24 cellular contexts compared by ENCODE assay signal in the genomic region with DNA sequence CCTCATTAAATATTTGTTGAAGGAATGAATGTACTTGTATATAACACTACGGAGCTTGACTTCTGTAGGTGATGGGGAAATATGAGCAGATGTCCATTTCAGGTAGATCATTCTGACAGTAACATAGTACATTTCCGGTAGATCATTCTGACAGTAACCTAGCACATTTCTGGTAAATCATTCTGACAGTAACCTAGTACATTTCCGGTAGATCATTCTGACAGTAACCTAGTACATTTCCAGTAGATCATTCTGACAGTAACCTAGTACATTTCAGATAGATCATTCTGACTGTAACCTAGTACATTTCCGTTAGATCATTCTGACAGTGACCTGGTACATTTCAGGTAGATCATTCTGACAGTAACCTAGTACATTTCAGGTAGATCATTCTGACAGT. TPM values are rescaled to one million over a fixed set of nuclear protein-coding genes. Genes with fewer than 3 reads are reported as not detected.
DNase-seq lines count a peak whose midpoint lies in the region; ATAC-seq and TF ChIP-seq lines count a peak whose summit lies in the region.
"Had no signal": no experiment of that assay in that cellular context is flagged by ENCODE, and none has a peak within 500 bp of the region (broad histone marks: within the 10 kb centered on the region; RNA-seq: fewer than 3 reads in every experiment).

No MANE protein-coding gene starts in this region.

- POLR2A ChIA-PET in T-cell (lab: Charles Lee), result no interaction called here

- no peak for ATAC-seq in T-cell (replicated peaks in 1 of 4)
- ATAC-seq in HG02642 (IDR thresholded peaks at IDR 0.05; ENCODE audit: poor library complexity, unreplicated experiment), result no peak
- ATAC-seq: A549, GM23338, upper lobe of right lung had no signal

- H3K79me2 ChIP-seq in neural cell (replicated peaks; ENCODE audit: insufficient read depth, low read length), result no peaks in the 10 kb centered on the region

- H4K20me1 ChIP-seq in neural cell (ENCODE audit: insufficient read depth), result no peaks in the 10 kb centered on the region

- H3K4me1 Mint-ChIP-seq in activated T-cell treated with anti-CD3 and anti-CD28 coated beads, Interleukin-2, amount 50 U/mL, for 24 hours (ENCODE audit: low read depth), result peaks cover 62% of the 10 kb centered on the region
- H3K4me1 Mint-ChIP-seq in T-cell, result peaks cover 55 to 66% (median 66%) of the 10 kb centered on the region in 3 donors

- TF ChIP-seq RAD21 in neural cell (conservative IDR thresholded peaks at IDR 0.05), result no peak

- no peak overlapping the region for H3K4me2 ChIP-seq in neural cell (ENCODE audit: low read length)
- H3K4me2 ChIP-seq: A549, GM23338 had no signal

- H3K27me3 ChIP-seq in ascending aorta (no peaks in the 10 kb centered on the region), neural cell (ENCODE audit: insufficient read depth, low read depth, low read length) (no peaks in the 10 kb centered on the region)
- H3K27me3 ChIP-seq: brain microvascular endothelial cell, MG63, right atrium auricular region, stomach, upper lobe of right lung had no signal

- no peak overlapping the region for H3K4me3 ChIP-seq in ascending aorta
- no peak overlapping the region for H3K4me3 ChIP-seq in neural cell (ENCODE audit: low read length)
- H3K4me3 ChIP-seq: A549, GM23338, MG63, right atrium auricular region, stomach, upper lobe of right lung had no signal

- H3K36me3 Mint-ChIP-seq in activated T-cell treated with anti-CD3 and anti-CD28 coated beads, Interleukin-2, amount 50 U/mL, for 24 hours (ENCODE audit: low read depth), result peaks cover 65% of the 10 kb centered on the region
- H3K36me3 Mint-ChIP-seq in T-cell, result peaks cover 38% of the 10 kb centered on the region

- H3K9ac ChIP-seq in neural cell (ENCODE audit: low read length), result no peak overlapping the region

- DNase-seq in activated T-cell treated with anti-CD3 and anti-CD28 coated beads, Interleukin-2, amount 50 U/mL, for 24 hours, result no peak
- DNase-seq in activated T-cell treated with anti-CD3 and anti-CD28 coated beads, Interleukin-2, amount 50 U/mL, for 48 hours, result no peak
- DNase-seq in T-cell (no peak), ascending aorta (ENCODE audit: low spot score in 2 of 2) (no peak), SKM-1 (lab: John Stamatoyannopoulos, UW; ENCODE audit: unreplicated experiment) (no peak)
- DNase-seq in stimulated activated CD4-positive, alpha-beta T cell treated with anti-CD3 and anti-CD28 coated beads, Interleukin-12 subunit alpha, Interleukin-12 subunit beta, amount 100 ng/mL, for 4 hours, result no peak
- DNase-seq: activated CD4-positive, alpha-beta T cell treated with anti-CD3 and anti-CD28 coated beads, Interleukin-2, amount 50 U/mL, for 48 hours; activated gamma-delta T cell treated with Interleukin-2 at 50 U/mL for 16 hours; brain microvascular endothelial cell; C1 segment of cervical spinal cord; DND-41; foreskin melanocyte; MG63; NCI-H1694 treated with DMSO at 0.1 percent for 48 hours; NCI-H82; nucleus accumbens; stomach; upper lobe of right lung had no signal

- peak overlapping the region; percentile 89 for H3K4me3 Mint-ChIP-seq in activated T-cell treated with anti-CD3 and anti-CD28 coated beads, Interleukin-2, amount 50 U/mL, for 24 hours
- peak overlapping the region in 1 of 3 donors; percentile 95 for H3K4me3 Mint-ChIP-seq in T-cell
- H3K4me3 Mint-ChIP-seq: dendritic cell treated with granulocyte-macrophage colony-stimulating factor and Interleukin-4, amounts not matched to agents 40 ng/mL and 50 ng/mL, for 4 days; GM23338 had no signal

- no peaks in the 10 kb centered on the region for H3K9me3 ChIP-seq in ascending aorta
- no peaks in the 10 kb centered on the region for H3K9me3 ChIP-seq in neural cell (ENCODE audit: low read length)
- H3K9me3 ChIP-seq: A549, MG63, right atrium auricular region, stomach, upper lobe of right lung had no signal

- peaks cover 0 to 3% of the 10 kb centered on the region in 2 donors for H3K4me1 ChIP-seq in ascending aorta

- H3K27ac Mint-ChIP-seq in activated T-cell treated with anti-CD3 and anti-CD28 coated beads, Interleukin-2, amount 50 U/mL, for 24 hours, result peak overlapping the region; percentile 99
- H3K27ac Mint-ChIP-seq in T-cell, result peak overlapping the region; percentile 96 to 97
- H3K27ac Mint-ChIP-seq: GM23338 had no signal

- no peaks in the 10 kb centered on the region for H3K36me3 ChIP-seq in ascending aorta
- H3K36me3 ChIP-seq in neural cell (ENCODE audit: insufficient read depth, low read length), result no peaks in the 10 kb centered on the region
- H3K36me3 ChIP-seq: brain microvascular endothelial cell, MG63, right atrium auricular region, upper lobe of right lung had no signal

- H3K9me3 Mint-ChIP-seq in activated T-cell treated with anti-CD3 and anti-CD28 coated beads, Interleukin-2, amount 50 U/mL, for 24 hours, result peaks cover 8% of the 10 kb centered on the region
- no peaks in the 10 kb centered on the region for H3K9me3 Mint-ChIP-seq in T-cell
- H3K9me3 Mint-ChIP-seq: dendritic cell treated with granulocyte-macrophage colony-stimulating factor and Interleukin-4, amounts not matched to agents 40 ng/mL and 50 ng/mL, for 4 days; GM23338 had no signal

- H3K9me2 ChIP-seq in neural cell (ENCODE audit: insufficient read depth, low read length), result no peaks in the 10 kb centered on the region

- no peak for TF ChIP-seq CTCF in ascending aorta (IDR thresholded peaks at IDR 0.05)
- no peak for TF ChIP-seq CTCF in neural cell (IDR thresholded peaks at IDR 0.05; ENCODE audit: poor library complexity, severe bottlenecking)

- no peak overlapping the region for H2AFZ ChIP-seq in neural cell (ENCODE audit: low read depth, low read length)
- H2AFZ ChIP-seq: GM23338 had no signal

- H3F3A ChIP-seq in neural cell (ENCODE audit: insufficient read depth, low read length, poor library complexity, severe bottlenecking), result no peaks in the 10 kb centered on the region

- H3K27me3 Mint-ChIP-seq in activated T-cell treated with anti-CD3 and anti-CD28 coated beads, Interleukin-2, amount 50 U/mL, for 24 hours, result no peaks in the 10 kb centered on the region
- H3K27me3 Mint-ChIP-seq in T-cell, result no peaks in the 10 kb centered on the region
- H3K27me3 Mint-ChIP-seq: dendritic cell treated with granulocyte-macrophage colony-stimulating factor and Interleukin-4, amounts not matched to agents 40 ng/mL and 50 ng/mL, for 4 days had no signal

- intact Hi-C loops in ascending aorta (cut with DNase I), result loop anchor here (5.0 kb wide), 2 partner anchors 89 to 191 kb away; partner anchors contain the start of gene RCBTB1

- TF ChIP-seq EP300 in neural cell (conservative IDR thresholded peaks at IDR 0.05; ENCODE audit: poor library complexity, severe bottlenecking), result peak; percentile 87

- peak overlapping the region; percentile 95 to 99 for H3K27ac ChIP-seq in ascending aorta
- H3K27ac ChIP-seq in neural cell (ENCODE audit: low read length), result no peak overlapping the region
- H3K27ac ChIP-seq: A549, brain microvascular endothelial cell, right atrium auricular region had no signal

- CTCF ChIA-PET in T-cell (lab: Charles Lee), result no interaction called here

TF ChIP-seq in neural cell, 6 proteins besides CTCF, POLR2A, EP300 and RAD21:
- TF ChIP-seq TAF1 (IDR thresholded peaks at IDR 0.05; ENCODE audit: low read depth) (no peak), SMC3 (conservative IDR thresholded peaks at IDR 0.05; ENCODE audit: poor library complexity) (no peak), MXI1 (conservative IDR thresholded peaks at IDR 0.05; ENCODE audit: poor library complexity, severe bottlenecking) (no peak), EZH2 (IDR thresholded peaks at IDR 0.05; ENCODE audit: borderline replicate concordance, insufficient read depth, low read length, poor library complexity, severe bottlenecking) (no peak), POLR2AphosphoS5 (IDR thresholded peaks at IDR 0.05) (no peak), REST (IDR thresholded peaks at IDR 0.05; ENCODE audit: borderline replicate concordance) (no peak)

RNA-seq across cellular contexts. Expression of gene PHF11, which starts 2.5 kb away (rescaled TPM):
- 100 to 1,000 TPM in 3 of 5 donors, 10 to 100 TPM in 2; 94.0 to 119 (median 113) TPM for total RNA-seq in T-cell
- total RNA-seq in ascending aorta, result 57.4 TPM
- polyA plus RNA-seq in neural cell, result 0.60 TPM in 1 of 2 replicates, not detected in the other
- polyA minus RNA-seq in neural cell, result 0.97 TPM in 1 of 2 replicates, not detected in the other

RNA-seq across cellular contexts. Expression of gene SETDB2, which starts 54.1 kb away (rescaled TPM):
- total RNA-seq in T-cell, result 10 to 100 TPM; 20.0 to 22.2 (median 21.1) TPM
- total RNA-seq in ascending aorta, result 7.2 TPM
- polyA plus RNA-seq in neural cell, result 10.2 and 14.6 TPM in 2 replicates
- polyA minus RNA-seq in neural cell, result 22.9 and 26.5 TPM in 2 replicates

RNA-seq across cellular contexts. Expression of gene CAB39L, which starts 54.3 kb away (rescaled TPM):
- total RNA-seq in T-cell (1 to 10 TPM; 3.4 to 5.9 (median 5.0) TPM), ascending aorta (30.1 TPM)
- polyA plus RNA-seq in neural cell, result 40.3 and 41.4 TPM in 2 replicates
- polyA minus RNA-seq in neural cell, result 57.5 and 62.9 TPM in 2 replicates
